15 cellular contexts compared by ENCODE assay signal in the genomic region with DNA sequence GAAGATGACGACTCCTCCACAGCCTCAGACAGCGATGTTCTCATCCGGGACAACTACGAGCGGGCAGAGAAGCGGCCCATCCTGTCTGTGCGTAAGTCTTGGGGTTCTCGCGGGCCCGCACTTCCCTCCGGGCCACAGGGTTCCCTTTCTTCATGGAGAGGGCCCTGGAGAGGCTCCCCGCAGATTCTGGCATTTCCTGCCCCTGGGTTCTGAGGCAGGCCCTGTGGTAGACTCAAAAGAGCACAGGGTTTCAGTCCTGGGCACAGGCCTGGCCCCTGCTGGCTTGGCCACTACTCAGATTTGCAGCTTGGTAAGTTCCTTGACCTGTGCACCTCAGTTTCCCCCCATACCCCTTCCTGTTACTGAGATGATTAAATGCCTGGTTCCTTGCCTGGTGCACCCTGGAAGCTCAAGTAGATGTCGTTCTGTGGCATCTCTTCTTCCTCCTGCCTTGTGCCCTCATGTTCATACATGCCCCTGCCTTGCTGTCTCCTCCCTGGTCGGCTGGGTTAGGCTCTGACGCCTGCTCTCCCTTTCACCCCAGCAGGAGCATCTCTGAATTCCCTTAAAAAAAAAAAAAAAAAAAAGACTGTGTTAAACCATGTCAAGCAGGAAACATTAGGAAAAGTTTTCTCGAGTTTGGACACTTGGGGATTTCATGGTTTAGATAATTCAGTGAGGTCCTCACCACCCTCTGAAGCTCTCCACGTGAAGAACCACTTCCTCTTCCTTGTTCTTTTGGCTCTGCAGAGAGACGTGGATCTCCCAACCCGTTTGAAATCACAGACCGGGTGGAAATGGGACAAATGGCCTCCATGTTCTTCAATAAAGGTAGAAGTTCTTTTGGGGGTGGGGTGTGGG. TPM values are rescaled to one million over a fixed set of nuclear protein-coding genes. Genes with fewer than 3 reads are reported as not detected.
DNase-seq lines count a peak whose midpoint lies in the region; ATAC-seq, FAIRE-seq and TF ChIP-seq lines count a peak whose summit lies in the region.
"Had no signal": no experiment of that assay in that cellular context is flagged by ENCODE, and none has a peak within 500 bp of the region (broad histone marks: within the 10 kb centered on the region; RNA-seq: fewer than 3 reads in every experiment).

No MANE protein-coding gene starts in this region.

- TF ChIP-seq CTCF in HL-60 (IDR thresholded peaks at IDR 0.05; ENCODE audit: insufficient read depth, low read length) (no peak), WTC11 (IDR thresholded peaks at IDR 0.05) (no peak), keratinocyte (optimal IDR thresholded peaks at IDR 0.05 in 1 of 3, IDR thresholded peaks at IDR 0.05 in 1 of 3, conservative IDR thresholded peaks at IDR 0.05 in 1 of 3; ENCODE audit: extremely low read depth in 1 of 3, insufficient read depth in 2 of 3, low read length in 3 of 3) (no peak)

- H3K9me3 ChIP-seq in keratinocyte (ENCODE audit: control insufficient read depth, low read depth, low read length) = no peaks in the 10 kb centered on the region
- H3K9me3 ChIP-seq: HAP-1, suprapubic skin had no signal

- peaks cover 6% of the 10 kb centered on the region for H3K4me1 Mint-ChIP-seq in WTC11

- dilution Hi-C loops in keratinocyte (cut with MboI; ENCODE audit: extremely low pct_ligation_motif_present, low sequenced_read_pairs) = no loop called here

- H3K9me3 Mint-ChIP-seq in WTC11 = no peaks in the 10 kb centered on the region

- H3K4me1 ChIP-seq in keratinocyte (ENCODE audit: control insufficient read depth, extremely low read depth, insufficient read depth, low read length) = peaks cover 25% of the 10 kb centered on the region
- H3K4me1 ChIP-seq: HAP-1 had no signal

- no peaks in the 10 kb centered on the region for H3K9me1 ChIP-seq in keratinocyte (ENCODE audit: control insufficient read depth, extremely low read depth, insufficient read depth, low read length)

- H3K4me3 ChIP-seq in HL-60 (replicated peaks; ENCODE audit: insufficient read depth, low read length) (no peak overlapping the region), keratinocyte (ENCODE audit: control insufficient read depth in 2 of 3, extremely low read depth in 1 of 3, insufficient read depth in 2 of 3, low read depth in 1 of 3, low read length in 3 of 3) (no peak overlapping the region)
- H3K4me3 ChIP-seq: HAP-1, suprapubic skin had no signal

- DNase-seq in CD1c-positive myeloid dendritic cell (ENCODE audit: extremely low spot score) (peak; percentile 65), HL-60 (ENCODE audit: low read depth in 1 of 2, low spot score in 1 of 2) (peak in 1 of 2 experiments; percentile 45), WTC11 (ENCODE audit: low spot score) (no peak), keratinocyte (ENCODE audit: low read depth, low spot score) (no peak), NCI-H82 (lab: John Stamatoyannopoulos, UW) (no peak)
- DNase-seq: activated CD4-positive, alpha-beta T cell treated with anti-CD3 and anti-CD28 coated beads, Interleukin-2, amount 50 U/mL, for 4 hours; activated effector memory CD4-positive, alpha-beta T cell treated with anti-CD3 and anti-CD28 coated beads, Interleukin-2, amount 50 U/mL, for 16 hours; Right ventricle myocardium superior; stimulated activated CD4-positive, alpha-beta T cell treated with anti-CD3 and anti-CD28 coated beads, Interleukin-2, amount 100 ng/mL, for 48 hours had no signal

- H3K4me2 ChIP-seq in keratinocyte (ENCODE audit: control insufficient read depth, extremely low read depth, insufficient read depth, low read depth, low read length) = peak overlapping the region; percentile 10

- H4K20me1 ChIP-seq in keratinocyte (ENCODE audit: control insufficient read depth, extremely low read depth, insufficient read depth, low read length) = no peaks in the 10 kb centered on the region

- no peak overlapping the region for H3K9ac ChIP-seq in keratinocyte (ENCODE audit: control insufficient read depth, extremely low read depth, insufficient read depth, low read length)

- no peaks in the 10 kb centered on the region for H3K27me3 ChIP-seq in HL-60 (ENCODE audit: insufficient read depth, poor library complexity, severe bottlenecking)
- H3K27me3 ChIP-seq in keratinocyte (ENCODE audit: control insufficient read depth, extremely low read depth, insufficient read depth, low read length) = no peaks in the 10 kb centered on the region
- H3K27me3 ChIP-seq: suprapubic skin had no signal

- FAIRE-seq in keratinocyte (lab: Jason Lieb, UNC) = peak; percentile 79

- POLR2A ChIA-PET in WTC11 (lab: Charles Lee) = no interaction called here

- no peaks in the 10 kb centered on the region for H3K79me2 ChIP-seq in keratinocyte (ENCODE audit: control insufficient read depth, insufficient read depth, low read length)

- CTCF ChIA-PET in WTC11 (lab: Charles Lee) = interaction anchor here (0.6 to 4.3 kb wide), 34 partner anchors 14 to 422 kb away, joined by 3 to 36 read pairs (median 5); a partner anchor contains a TSS

- no peak overlapping the region for H3K4me3 Mint-ChIP-seq in WTC11

- peaks cover 8 to 20% of the 10 kb centered on the region in 2 experiments for H3K36me3 ChIP-seq in keratinocyte (ENCODE audit: control insufficient read depth in 2 of 2, extremely low read depth in 1 of 2, insufficient read depth in 2 of 2, low read length in 2 of 2)

- no peak overlapping the region for H2AFZ ChIP-seq in keratinocyte (ENCODE audit: control insufficient read depth, low read length)

- H3K36me3 Mint-ChIP-seq in WTC11 = peaks cover 16% of the 10 kb centered on the region

- H3K27ac ChIP-seq in HL-60 (replicated peaks) (peak overlapping the region; percentile 16; the same call in 1 of the 2 replicates), keratinocyte (ENCODE audit: control insufficient read depth, insufficient read depth, low read length) (no peak overlapping the region)
- H3K27ac ChIP-seq: C4-2B, suprapubic skin had no signal

- peak overlapping the region; percentile 80; the same call in 1 of the 2 replicates for H3K27ac Mint-ChIP-seq in WTC11

- H3K27me3 Mint-ChIP-seq in WTC11 (ENCODE audit: low read depth) = no peaks in the 10 kb centered on the region

- no peak for ATAC-seq in WTC11
- ATAC-seq in HG03432 (IDR thresholded peaks at IDR 0.05; ENCODE audit: unreplicated experiment) = no peak
- ATAC-seq in GM18873 (IDR thresholded peaks at IDR 0.05; ENCODE audit: low FRiP score, unreplicated experiment) = no peak

TF ChIP-seq in WTC11, 78 proteins besides CTCF, POLR2A, EP300 and RAD21 (continues in another document):
- TF ChIP-seq, protein P1, sequence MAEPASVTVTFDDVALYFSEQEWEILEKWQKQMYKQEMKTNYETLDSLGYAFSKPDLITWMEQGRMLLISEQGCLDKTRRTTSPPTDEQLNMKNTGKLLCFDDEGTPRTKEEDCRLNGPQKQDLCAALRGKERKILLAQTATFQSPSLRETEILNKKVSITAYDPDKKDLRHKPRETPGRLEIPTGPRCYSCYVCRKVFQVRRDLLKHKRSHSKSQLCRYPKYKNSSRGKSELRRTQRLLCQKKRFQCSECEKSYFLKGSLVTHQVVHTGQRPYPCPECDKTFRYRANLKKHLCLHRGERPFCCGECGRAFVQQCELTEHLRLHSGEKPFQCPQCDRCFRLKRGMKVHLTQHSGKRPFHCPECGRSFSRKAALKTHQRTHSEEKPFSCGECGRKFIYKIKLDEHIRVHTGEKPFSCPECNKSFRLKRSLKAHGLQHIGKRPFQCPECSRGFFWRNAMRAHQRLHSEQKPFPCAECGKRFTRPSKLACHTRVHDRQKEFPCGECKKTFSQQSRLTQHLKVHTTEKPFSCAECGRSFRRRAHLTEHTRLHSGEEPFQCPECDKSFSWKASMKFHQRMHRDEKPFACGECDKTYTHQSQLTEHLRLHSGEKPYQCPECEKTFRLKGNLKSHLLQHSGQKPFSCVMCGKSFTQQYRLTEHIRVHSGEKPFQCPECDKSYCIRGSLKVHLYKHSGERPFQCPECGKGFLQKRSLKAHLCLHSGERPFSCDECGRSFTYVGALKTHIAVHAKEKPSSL (CRISPR knock-in tag; conservative IDR thresholded peaks at IDR 0.05) = no peak
- TF ChIP-seq NFE2L1 (CRISPR knock-in tag; IDR thresholded peaks at IDR 0.05) = no peak
- no peak for TF ChIP-seq ATF1 (CRISPR knock-in tag; IDR thresholded peaks at IDR 0.05)

RNA-seq across cellular contexts. Expression of a gene that starts 14.3 kb away (rescaled TPM):
- 66.0 to 71.2 TPM (median 67.1 TPM) in 3 replicates for total RNA-seq in WTC11 (2021)
- polyA plus RNA-seq in keratinocyte = 34.6 to 49.8 TPM (median 36.9 TPM) in 3 replicates
- polyA plus RNA-seq in keratinocyte (2011; ENCODE audit: low read depth) = 31.2 TPM
- polyA plus RNA-seq in keratinocyte (2011; cell fraction: cytosol; rRNA removed) = 15.9 and 21.8 TPM in 2 replicates
- 135 and 136 TPM in 2 replicates for polyA plus RNA-seq in keratinocyte (2011; cell fraction: nucleus; rRNA removed)
- 39.2 and 43.4 TPM in 2 replicates for polyA plus RNA-seq in keratinocyte (2012; ENCODE audit: low replicate concordance)
- polyA minus RNA-seq in keratinocyte = 24.3 to 33.1 TPM (median 26.9 TPM) in 3 replicates
- polyA minus RNA-seq in keratinocyte (2011; cell fraction: cytosol; rRNA and poly(A)+ RNA removed) = 15.2 TPM
- 26.9 and 35.3 TPM in 2 replicates for polyA minus RNA-seq in keratinocyte (2011; cell fraction: nucleus; rRNA and poly(A)+ RNA removed)

RNA-seq across cellular contexts. Expression of a gene that starts 42.0 kb away (rescaled TPM):
- 86.9 to 111 TPM (median 97.1 TPM) in 3 replicates for total RNA-seq in WTC11 (2021)
- polyA plus RNA-seq in keratinocyte = 30.6 to 48.8 TPM (median 45.6 TPM) in 3 replicates
- 11.9 TPM for polyA plus RNA-seq in keratinocyte (2011; ENCODE audit: low read depth)
- polyA plus RNA-seq in keratinocyte (2011; cell fraction: cytosol; rRNA removed) = 36.4 and 42.2 TPM in 2 replicates
- polyA plus RNA-seq in keratinocyte (2011; cell fraction: nucleus; rRNA removed) = 33.6 and 37.3 TPM in 2 replicates
- polyA plus RNA-seq in keratinocyte (2012; ENCODE audit: low replicate concordance) = 28.0 and 41.5 TPM in 2 replicates
- 37.5 to 59.3 TPM (median 43.8 TPM) in 3 replicates for polyA minus RNA-seq in keratinocyte
- polyA minus RNA-seq in keratinocyte (2011; cell fraction: cytosol; rRNA and poly(A)+ RNA removed) = 28.4 TPM
- polyA minus RNA-seq in keratinocyte (2011; cell fraction: nucleus; rRNA and poly(A)+ RNA removed) = 11.5 and 12.3 TPM in 2 replicates

RNA-seq across cellular contexts. Expression of a gene that starts 53.4 kb away (rescaled TPM):
- 8.8 to 9.4 TPM (median 8.9 TPM) in 3 replicates for total RNA-seq in WTC11 (2021)
- polyA plus RNA-seq in keratinocyte = 0.03 to 0.09 TPM (median 0.05 TPM) in 3 replicates
- polyA plus RNA-seq in keratinocyte (2011; ENCODE audit: low read depth) = not detected
- 0.03 and 0.07 TPM in 2 replicates for polyA plus RNA-seq in keratinocyte (2011; cell fraction: cytosol; rRNA removed)
- polyA plus RNA-seq in keratinocyte (2011; cell fraction: nucleus; rRNA removed) = 0.09 and 0.17 TPM in 2 replicates
- polyA plus RNA-seq in keratinocyte (2012; ENCODE audit: low replicate concordance) = 0.08 TPM in 1 of 2 replicates, not detected in the other
- not detected in 3 replicates for polyA minus RNA-seq in keratinocyte
- not detected for polyA minus RNA-seq in keratinocyte (2011; cell fraction: cytosol; rRNA and poly(A)+ RNA removed)
- polyA minus RNA-seq in keratinocyte (2011; cell fraction: nucleus; rRNA and poly(A)+ RNA removed) = not detected in 2 replicates
- total RNA-seq: kidney epithelial cell had no signal
